ENCODE assay signal across 21 cellular contexts in the genomic region with DNA sequence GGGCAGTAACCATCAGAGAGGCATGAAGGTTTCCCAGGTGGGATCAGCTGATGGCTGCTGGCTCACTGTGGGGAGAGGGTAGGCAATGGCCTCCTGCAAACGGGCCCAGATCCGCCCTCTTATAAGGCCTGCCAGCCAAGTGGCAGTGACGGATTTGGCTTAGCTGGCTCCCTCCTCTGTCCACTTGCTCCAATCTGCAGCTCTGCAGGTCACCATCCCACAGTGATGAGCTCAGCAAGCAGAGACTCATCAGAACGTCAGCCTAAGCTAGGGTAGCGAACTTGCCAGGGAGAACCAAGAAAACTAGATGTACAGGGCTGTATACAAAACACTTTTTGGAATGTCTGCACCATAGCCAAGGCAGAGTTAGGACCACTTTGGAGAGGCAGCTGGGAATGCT.
DNase-seq lines count a peak whose midpoint lies in the region; ATAC-seq and TF ChIP-seq lines count a peak whose summit lies in the region.
"Had no signal": no experiment of that assay in that cellular context is flagged by ENCODE, and none has a peak within 500 bp of the region (broad histone marks: within the 10 kb centered on the region; RNA-seq: fewer than 3 reads in every experiment).

No MANE protein-coding gene starts in this region.

- TF ChIP-seq POLR2A in heart left ventricle (IDR thresholded peaks at IDR 0.05) = no peak

- H3K27me3 ChIP-seq in heart left ventricle = no peaks in the 10 kb centered on the region
- no peaks in the 10 kb centered on the region for H3K27me3 ChIP-seq in right atrium auricular region

- peaks cover 0 to 7% (median 0%) of the 10 kb centered on the region in 12 donors for H3K4me1 ChIP-seq in heart left ventricle
- H3K4me1 ChIP-seq in right atrium auricular region = peaks cover 0 to 11% of the 10 kb centered on the region in 2 donors

- no peak for DNase-seq in heart left ventricle
- DNase-seq in right atrium auricular region (ENCODE audit: low spot score) = no peak
- peak; percentile 55 for DNase-seq in RKO (ENCODE audit: low spot score)
- DNase-seq in left lobe of liver (ENCODE audit: low spot score) = peak; percentile 27
- DNase-seq in activated CD4-positive, alpha-beta memory T cell treated with anti-CD3 and anti-CD28 coated beads for 36 hours = no peak
- DNase-seq: ACHN; Calu3; CD8-positive, alpha-beta T cell; DMS153; GDM1; Kasumi-1; NCI-H1417; NCI-H1694 treated with DMSO at 0.1 percent for 48 hours; NCI-H446; NCI-H526; SHP77 treated with DMSO at 0.1 percent for 48 hours had no signal

- H3K9me3 Mint-ChIP-seq in stimulated activated memory B cell treated with anti-CD40 and anti-IgM and Interleukin-4, amounts not matched to agents 10 μg/mL and 1 μg/mL and 100 μg/mL, for 72 hours = no peaks in the 10 kb centered on the region
- no peaks in the 10 kb centered on the region for H3K9me3 Mint-ChIP-seq in activated CD4-positive, alpha-beta memory T cell treated with anti-CD3 and anti-CD28 coated beads for 36 hours
- H3K9me3 Mint-ChIP-seq: CD8-positive, alpha-beta T cell had no signal

- POLR2A ChIA-PET in activated CD4-positive, alpha-beta memory T cell treated with anti-CD3 and anti-CD28 coated beads for 36 hours (lab: Charles Lee) = no interaction called here

- no peak overlapping the region for H3K4me3 Mint-ChIP-seq in stimulated activated memory B cell treated with anti-CD40 and anti-IgM and Interleukin-4, amounts not matched to agents 10 μg/mL and 1 μg/mL and 100 μg/mL, for 72 hours
- no peak overlapping the region for H3K4me3 Mint-ChIP-seq in activated CD4-positive, alpha-beta memory T cell treated with anti-CD3 and anti-CD28 coated beads for 36 hours
- H3K4me3 Mint-ChIP-seq: CD8-positive, alpha-beta T cell had no signal

- H3K36me3 Mint-ChIP-seq in stimulated activated memory B cell treated with anti-CD40 and anti-IgM and Interleukin-4, amounts not matched to agents 10 μg/mL and 1 μg/mL and 100 μg/mL, for 72 hours = peaks cover 65% of the 10 kb centered on the region
- peaks cover 15% of the 10 kb centered on the region for H3K36me3 Mint-ChIP-seq in activated CD4-positive, alpha-beta memory T cell treated with anti-CD3 and anti-CD28 coated beads for 36 hours

- WGBS in heart left ventricle, 4 donors = 61 to 86% (median 76%) methylated on average over 3 to 5 of the region's 5 CpGs

- no peaks in the 10 kb centered on the region for H3K27me3 Mint-ChIP-seq in stimulated activated memory B cell treated with anti-CD40 and anti-IgM and Interleukin-4, amounts not matched to agents 10 μg/mL and 1 μg/mL and 100 μg/mL, for 72 hours
- no peaks in the 10 kb centered on the region for H3K27me3 Mint-ChIP-seq in activated CD4-positive, alpha-beta memory T cell treated with anti-CD3 and anti-CD28 coated beads for 36 hours

- no peak overlapping the region for H3K27ac ChIP-seq in heart left ventricle
- H3K27ac ChIP-seq in right atrium auricular region = no peak overlapping the region
- H3K27ac ChIP-seq: 22Rv1, SK-N-MC had no signal

- intact Hi-C loops in heart left ventricle (cut with DNase I) = no loop called here
- intact Hi-C loops in activated CD4-positive, alpha-beta memory T cell treated with anti-CD3 and anti-CD28 coated beads for 36 hours (cut with micrococcal nuclease) = no loop called here

- ATAC-seq in heart left ventricle = peak in 3 of 4 donors; percentile 59 to 75 (median 73)
- no peak for ATAC-seq in left lobe of liver
- no peak for ATAC-seq in stimulated activated memory B cell treated with anti-CD40 and anti-IgM and Interleukin-4, amounts not matched to agents 10 μg/mL and 1 μg/mL and 100 μg/mL, for 72 hours
- ATAC-seq in HG03097 (IDR thresholded peaks at IDR 0.05; ENCODE audit: low FRiP score, unreplicated experiment) = no peak
- ATAC-seq in GM19397 (IDR thresholded peaks at IDR 0.05; ENCODE audit: unreplicated experiment) = no peak
- ATAC-seq: CD8-positive, alpha-beta T cell had no signal

- no peaks in the 10 kb centered on the region for H3K9me3 ChIP-seq in heart left ventricle
- H3K9me3 ChIP-seq in right atrium auricular region = no peaks in the 10 kb centered on the region

- H3K27ac Mint-ChIP-seq in stimulated activated memory B cell treated with anti-CD40 and anti-IgM and Interleukin-4, amounts not matched to agents 10 μg/mL and 1 μg/mL and 100 μg/mL, for 72 hours = peak overlapping the region; percentile 19
- H3K27ac Mint-ChIP-seq in activated CD4-positive, alpha-beta memory T cell treated with anti-CD3 and anti-CD28 coated beads for 36 hours = no peak overlapping the region
- H3K27ac Mint-ChIP-seq: CD8-positive, alpha-beta T cell had no signal

- TF ChIP-seq CTCF in heart left ventricle (IDR thresholded peaks at IDR 0.05) (no peak), right atrium auricular region (IDR thresholded peaks at IDR 0.05) (no peak)

- H3K4me1 Mint-ChIP-seq in stimulated activated memory B cell treated with anti-CD40 and anti-IgM and Interleukin-4, amounts not matched to agents 10 μg/mL and 1 μg/mL and 100 μg/mL, for 72 hours = no peaks in the 10 kb centered on the region
- H3K4me1 Mint-ChIP-seq in activated CD4-positive, alpha-beta memory T cell treated with anti-CD3 and anti-CD28 coated beads for 36 hours (ENCODE audit: low read depth) = no peaks in the 10 kb centered on the region

- CTCF ChIA-PET in activated CD4-positive, alpha-beta memory T cell treated with anti-CD3 and anti-CD28 coated beads for 36 hours (lab: Charles Lee) = interaction anchor here (0.6 to 1.8 kb wide), 2 partner anchors 40 to 42 kb away, joined by 4 to 5 read pairs; no protein-coding TSS in a partner anchor

- H3K36me3 ChIP-seq in heart left ventricle (peaks cover 0 to 68% (median 41%) of the 10 kb centered on the region in 9 donors), right atrium auricular region (peaks cover 15% of the 10 kb centered on the region)

- no peak overlapping the region for H3K4me3 ChIP-seq in heart left ventricle
- H3K4me3 ChIP-seq in right atrium auricular region = no peak overlapping the region
- H3K4me3 ChIP-seq: SK-N-MC had no signal

Comparison
In these comparisons a context has a peak if more than half of its experiments do, and no peak if none do; other contexts are left out.
1. ATAC-seq: peak in heart left ventricle (3 of 4); none in left lobe of liver (single experiment), stimulated activated memory B cell treated with anti-CD40 and anti-IgM and Interleukin-4, amounts not matched to agents 10 μg/mL and 1 μg/mL and 100 μg/mL, for 72 hours (single experiment), HG03097 (single experiment) and GM19397 (single experiment).
2. DNase-seq: peak in RKO (single experiment) and left lobe of liver (single experiment); none in heart left ventricle (0 of 5), right atrium auricular region (single experiment) and activated CD4-positive, alpha-beta memory T cell treated with anti-CD3 and anti-CD28 coated beads for 36 hours (single experiment).